9 cellular contexts compared by ENCODE assay signal in the genomic region with DNA sequence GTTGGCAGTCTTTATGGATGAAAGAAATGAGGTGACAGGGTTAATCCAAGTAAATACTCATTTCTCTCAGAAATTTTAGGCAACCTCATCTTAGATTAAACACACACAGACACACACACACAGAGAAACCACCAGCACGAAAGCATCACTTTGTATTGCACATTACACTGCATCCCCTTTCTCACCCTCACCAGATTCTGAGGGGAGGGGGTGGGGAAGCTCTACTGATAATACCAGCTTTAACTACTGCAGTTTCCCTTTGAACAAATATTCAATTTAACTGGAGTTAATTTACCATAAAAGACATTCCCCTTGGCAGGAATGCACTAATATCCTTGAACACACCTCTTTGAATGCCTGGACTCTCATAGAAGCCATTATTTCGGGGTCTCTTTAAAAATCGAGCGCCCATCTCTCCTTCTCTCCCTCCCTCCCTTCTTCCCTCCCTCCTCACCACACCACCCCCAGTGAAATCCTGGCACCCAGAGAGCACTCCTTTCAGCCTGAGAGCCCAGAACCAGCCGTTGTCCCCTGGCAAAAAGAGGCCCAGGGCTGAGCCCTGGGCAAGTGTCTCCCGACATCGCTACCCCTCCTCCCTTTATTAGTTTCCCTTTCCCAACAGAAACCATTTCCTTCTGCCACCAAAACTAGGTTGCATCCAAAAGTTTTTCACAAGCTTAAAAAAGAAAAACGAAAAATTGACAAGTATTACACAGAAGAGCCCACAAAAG. TPM values are rescaled to one million over a fixed set of nuclear protein-coding genes. Genes with fewer than 3 reads are reported as not detected.
DNase-seq lines count a peak whose midpoint lies in the region; ATAC-seq and TF ChIP-seq lines count a peak whose summit lies in the region.
"Had no signal": no experiment of that assay in that cellular context is flagged by ENCODE, and none has a peak within 500 bp of the region (broad histone marks: within the 10 kb centered on the region; RNA-seq: fewer than 3 reads in every experiment).

No MANE protein-coding gene starts in this region.

- DNase-seq in DMS79 treated with DMSO at 0.1 percent for 48 hours (lab: John Stamatoyannopoulos, UW) (peak; percentile 82), OCI-LY7 (ENCODE audit: low spot score) (no peak), fibroblast of pulmonary artery (ENCODE audit: low read depth) (no peak), trophoblast cell (no peak), lower leg skin (ENCODE audit: low spot score in 2 of 2) (no peak), kidney glomerular epithelial cell (lab: John Stamatoyannopoulos, UW) (no peak)

- intact Hi-C loops in OCI-LY7 (cut with micrococcal nuclease; ENCODE audit: unreplicated experiment) (no loop called here), lower leg skin (cut with DNase I; ENCODE audit: low total_unique reads) (no loop called here)

- no peak overlapping the region for H4K12ac ChIP-seq in trophoblast cell (ENCODE audit: low read depth, low read length)

- no peaks in the 10 kb centered on the region for H4K20me1 ChIP-seq in OCI-LY7 (ENCODE audit: insufficient read depth, low read length)

- no peak overlapping the region for H3K4ac ChIP-seq in trophoblast cell (ENCODE audit: low read depth, low read length)

- WGBS in trophoblast cell (ENCODE audit: extremely low coverage, insufficient coverage, insufficient read length), result no CpG with 5 or more reads among the region's 8 CpGs
- WGBS in lower leg skin, 2 donors, result 20 to 21% methylated on average over 8 of the region's 8 CpGs

- no peak overlapping the region for H2BK12ac ChIP-seq in trophoblast cell (ENCODE audit: low read length)

- H3K79me2 ChIP-seq in OCI-LY7 (ENCODE audit: insufficient read depth, low read depth, low read length) (peaks cover 47% of the 10 kb centered on the region), trophoblast cell (ENCODE audit: control insufficient read depth, insufficient read depth, low read length, poor library complexity) (peaks cover 6% of the 10 kb centered on the region)

- TF ChIP-seq CTCF in OCI-LY7 (conservative IDR thresholded peaks at IDR 0.05; ENCODE audit: low read length) (no peak), fibroblast of pulmonary artery (IDR thresholded peaks at IDR 0.05; ENCODE audit: low read length, missing control alignments) (no peak), lower leg skin (IDR thresholded peaks at IDR 0.05) (no peak)

- POLR2A ChIA-PET in OCI-LY7 (lab: Charles Lee), result no interaction called here

- H4K91ac ChIP-seq in trophoblast cell (ENCODE audit: low read depth, low read length), result no peak overlapping the region

- no peak overlapping the region for H3K9ac ChIP-seq in trophoblast cell (ENCODE audit: low read length)

- no peak overlapping the region for H3K14ac ChIP-seq in trophoblast cell (ENCODE audit: low read length)

- no peaks in the 10 kb centered on the region for H3K36me3 ChIP-seq in OCI-LY7 (ENCODE audit: insufficient read depth, low read length)
- H3K36me3 ChIP-seq in trophoblast cell (ENCODE audit: control insufficient read depth in 1 of 2, insufficient read depth in 2 of 2, low read length in 2 of 2), result no peaks in the 10 kb centered on the region

- no peak overlapping the region for H2AFZ ChIP-seq in OCI-LY7 (ENCODE audit: low read length)
- H2AFZ ChIP-seq in trophoblast cell (ENCODE audit: insufficient read depth, low read length, poor library complexity), result no peak overlapping the region

- H3K4me2 ChIP-seq in OCI-LY7 (ENCODE audit: low read length) (peak overlapping the region; percentile 86), trophoblast cell (ENCODE audit: low read length) (peak overlapping the region; percentile 93)

- no peak for ATAC-seq in GM18520 (IDR thresholded peaks at IDR 0.05; ENCODE audit: unreplicated experiment)
- no peak for ATAC-seq in GM19328 (IDR thresholded peaks at IDR 0.05; ENCODE audit: unreplicated experiment)

- H3K4me1 ChIP-seq in OCI-LY7 (ENCODE audit: insufficient read depth, low read length, poor library complexity, severe bottlenecking) (peaks cover 62% of the 10 kb centered on the region), trophoblast cell (ENCODE audit: control insufficient read depth in 1 of 2, insufficient read depth in 2 of 2, low read length in 2 of 2) (peaks cover 0 to 3% of the 10 kb centered on the region in 2 experiments)

- H3K27ac ChIP-seq in OCI-LY7 (ENCODE audit: low read depth, low read length, poor library complexity, severe bottlenecking) (peak overlapping the region; percentile 86), trophoblast cell (ENCODE audit: low read depth, low read length) (no peak overlapping the region)

- CTCF ChIA-PET in OCI-LY7 (lab: Charles Lee; ENCODE audit: unreplicated experiment), result no interaction called here

- peaks cover 4% of the 10 kb centered on the region for H3K27me3 ChIP-seq in trophoblast cell (ENCODE audit: insufficient read depth, low read length)

- H3K18ac ChIP-seq in trophoblast cell (ENCODE audit: low read length), result no peak overlapping the region

- H2BK120ac ChIP-seq in trophoblast cell (ENCODE audit: insufficient read depth, low read length, poor library complexity), result no peak overlapping the region

- H3K9me3 ChIP-seq in OCI-LY7 (ENCODE audit: low read length) (no peaks in the 10 kb centered on the region), trophoblast cell (ENCODE audit: insufficient read depth, low read depth, low read length) (no peaks in the 10 kb centered on the region)

- H3K79me1 ChIP-seq in trophoblast cell (ENCODE audit: low read length), result peaks cover 18% of the 10 kb centered on the region

- TF ChIP-seq POLR2A in lower leg skin (IDR thresholded peaks at IDR 0.05), result no peak

- peak overlapping the region; percentile 83 for H3K4me3 ChIP-seq in OCI-LY7 (ENCODE audit: low read depth, low read length, poor library complexity, severe bottlenecking)
- H3K4me3 ChIP-seq in fibroblast of pulmonary artery (replicated peaks; ENCODE audit: low read depth, low read length), result peak overlapping the region; percentile 67
- H3K4me3 ChIP-seq in trophoblast cell (ENCODE audit: low read depth, low read length), result no peak overlapping the region
- H3K4me3 ChIP-seq in lower leg skin (ENCODE audit: low read depth, poor library complexity, severe bottlenecking), result no peak overlapping the region

- H4K8ac ChIP-seq in trophoblast cell (ENCODE audit: low read depth, low read length), result no peak overlapping the region

- no peaks in the 10 kb centered on the region for H3K9me2 ChIP-seq in OCI-LY7 (ENCODE audit: insufficient read depth, low read length)

- H2BK5ac ChIP-seq in trophoblast cell (ENCODE audit: low read depth, low read length, poor library complexity), result no peak overlapping the region

- H2AK5ac ChIP-seq in trophoblast cell (ENCODE audit: low read length), result no peak overlapping the region

- BruUV-seq in OCI-LY7 (replicated peaks; lab: Mats Ljungman, UMichigan), result no TSS peak

- no peak overlapping the region for H3K23ac ChIP-seq in trophoblast cell (ENCODE audit: low read length)

RNA-seq across cellular contexts. Expression of a gene that starts 2.8 kb away (rescaled TPM):
- 10.7 and 13.7 TPM in 2 replicates for total RNA-seq in OCI-LY7 (2014; rRNA removed; shearing (Covaris generic))
- total RNA-seq in OCI-LY7 (2022) (24.5 and 25.1 TPM in 2 replicates), lower leg skin (100 to 1,000 TPM in 1 of 4 donors, 10 to 100 TPM in 3; 68.2 to 145 (median 78.6) TPM)
- 0.96 and 1.2 TPM in 2 replicates for polyA plus RNA-seq in trophoblast cell (2013)
- total RNA-seq: activated CD8-positive, alpha-beta memory T cell treated with anti-CD3 and anti-CD28 coated beads for 36 hours had no signal

Comparison
In these comparisons a context has a peak if more than half of its experiments do, and no peak if none do; other contexts are left out.
1. H3K4me3 ChIP-seq: peak in OCI-LY7 (single experiment) and fibroblast of pulmonary artery (single experiment); none in trophoblast cell (single experiment) and lower leg skin (single experiment).